31 cellular contexts compared by ENCODE assay signal in genomic region chr6:130683761-130684517, GRCh38.
DNase-seq lines count a peak whose midpoint lies in the region; ATAC-seq, FAIRE-seq and TF ChIP-seq lines count a peak whose summit lies in the region.
"Had no signal": no experiment of that assay in that cellular context is flagged by ENCODE, and none has a peak within 500 bp of the region (broad histone marks: within the 10 kb centered on the region; RNA-seq: fewer than 3 reads in every experiment).

No MANE protein-coding gene starts in this region.

- H3K9me3 ChIP-seq in HepG2 (ENCODE audit: low read length) (no peaks in the 10 kb centered on the region), right lobe of liver (no peaks in the 10 kb centered on the region), endothelial cell of umbilical vein (replicated peaks; ENCODE audit: control insufficient read depth, insufficient read depth, low read length) (no peaks in the 10 kb centered on the region), osteoblast (ENCODE audit: low read depth, low read length) (no peaks in the 10 kb centered on the region)
- H3K9me3 ChIP-seq: BE2C, MG63, SJCRH30 had no signal

- H3K36me3 ChIP-seq in HepG2 (replicated peaks in 1 of 2; ENCODE audit: control insufficient read depth in 1 of 2, insufficient read depth in 2 of 2, low read length in 2 of 2) (no peaks in the 10 kb centered on the region), right lobe of liver (no peaks in the 10 kb centered on the region), endothelial cell of umbilical vein (ENCODE audit: control insufficient read depth in 2 of 2, extremely low read depth in 1 of 2, insufficient read depth in 2 of 2, low read length in 2 of 2) (no peaks in the 10 kb centered on the region), osteoblast (ENCODE audit: insufficient read depth, low read length) (no peaks in the 10 kb centered on the region)
- H3K36me3 ChIP-seq: BE2C, MG63, SJCRH30 had no signal

- H2AFZ ChIP-seq in HepG2 (ENCODE audit: low read length): no peak overlapping the region
- H2AFZ ChIP-seq in endothelial cell of umbilical vein (ENCODE audit: low read depth, low read length): no peak overlapping the region
- peak overlapping the region; percentile 54 for H2AFZ ChIP-seq in osteoblast (ENCODE audit: low read length)
- H2AFZ ChIP-seq: GM23248, PC-9 had no signal

- FAIRE-seq in HepG2 (lab: Jason Lieb, UNC) (no peak), endothelial cell of umbilical vein (lab: Jason Lieb, UNC) (no peak)
- FAIRE-seq: GM12892, GM19239 had no signal

- no peaks in the 10 kb centered on the region for H3K9me1 ChIP-seq in endothelial cell of umbilical vein (replicated peaks; ENCODE audit: control insufficient read depth, extremely low read depth, insufficient read depth, low read length)

- dilution Hi-C loops in endothelial cell of umbilical vein (cut with MboI; ENCODE audit: extremely low pct_ligation_motif_present, low sequenced_read_pairs): no loop called here

- intact Hi-C loops in HepG2 (cut with micrococcal nuclease; ENCODE audit: unreplicated experiment) (no loop called here), right lobe of liver (cut with DNase I) (no loop called here), endothelial cell of umbilical vein (cut with micrococcal nuclease) (loop anchor here (5.0 kb wide), 1 partner anchor 317 kb away; the partner anchor contains the start of gene TMEM200A)

- ATAC-seq in HepG2 (no peak), right lobe of liver (no peak), HG03565 (IDR thresholded peaks at IDR 0.05; ENCODE audit: unreplicated experiment) (no peak), HG03135 (IDR thresholded peaks at IDR 0.05; ENCODE audit: unreplicated experiment) (no peak)
- ATAC-seq: HCT116, Right ventricle myocardium inferior, SK-N-SH treated with all-trans-retinoic acid at 6 μM for 48 hours had no signal

- H4K20me1 ChIP-seq in HepG2 (ENCODE audit: insufficient read depth, low read length) (no peaks in the 10 kb centered on the region), endothelial cell of umbilical vein (replicated peaks; ENCODE audit: control insufficient read depth, extremely low read depth, insufficient read depth, low read length) (no peaks in the 10 kb centered on the region), osteoblast (ENCODE audit: insufficient read depth, low read length) (no peaks in the 10 kb centered on the region)

- TF ChIP-seq CTCF in HepG2 (CRISPR knock-in tag; IDR thresholded peaks at IDR 0.05) (no peak), right lobe of liver (IDR thresholded peaks at IDR 0.05) (no peak), endothelial cell of umbilical vein (IDR thresholded peaks at IDR 0.05; ENCODE audit: extremely low read depth in 1 of 2, insufficient read depth in 1 of 2, low read depth in 1 of 2, low read length in 2 of 2) (no peak), osteoblast (IDR thresholded peaks at IDR 0.05; ENCODE audit: extremely low read depth, low read depth, low read length) (no peak)

- H3K27ac ChIP-seq in HepG2 (ENCODE audit: extremely low read length, insufficient read depth, low read length) (no peak overlapping the region), right lobe of liver (no peak overlapping the region), endothelial cell of umbilical vein (ENCODE audit: insufficient read depth, low read depth, low read length) (no peak overlapping the region), osteoblast (ENCODE audit: low read depth, low read length) (no peak overlapping the region)
- H3K27ac ChIP-seq: GM23248, PC-9, SJCRH30 had no signal

- POLR2A ChIA-PET in HepG2 (lab: Yijun Ruan, JAX) (no interaction called here), endothelial cell of umbilical vein (lab: Charles Lee) (no interaction called here)

- H3K27me3 ChIP-seq in HepG2 (ENCODE audit: control insufficient read depth in 1 of 2, insufficient read depth in 2 of 2, low read length in 2 of 2) (no peaks in the 10 kb centered on the region), right lobe of liver (no peaks in the 10 kb centered on the region), endothelial cell of umbilical vein (ENCODE audit: control insufficient read depth in 2 of 2, insufficient read depth in 2 of 2, low read length in 2 of 2) (no peaks in the 10 kb centered on the region), osteoblast (ENCODE audit: insufficient read depth, low read length) (no peaks in the 10 kb centered on the region)
- H3K27me3 ChIP-seq: BE2C, MG63, SJCRH30 had no signal

- TF ChIP-seq EP300 in HepG2 (IDR thresholded peaks at IDR 0.05; ENCODE audit: low read depth in 2 of 2, low read length in 2 of 2): no peak
- TF ChIP-seq EP300 in HepG2 (CRISPR knock-in tag; IDR thresholded peaks at IDR 0.05; ENCODE audit: borderline replicate concordance): no peak

- CTCF ChIA-PET in HepG2 (lab: Yijun Ruan, JAX; ENCODE audit: low intra/inter-chr PET ratio, low total read pairs) (no interaction called here), endothelial cell of umbilical vein (lab: Charles Lee) (interaction anchor here (1.0 to 1.9 kb wide), 3 partner anchors 10 to 14 kb away, joined by 3 to 6 read pairs (median 4); no protein-coding TSS in a partner anchor)

- in situ Hi-C loops in HepG2 (cut with HindIII; ENCODE audit: extremely low pct_ligation_motif_present, low pct_unique_long_range_greater_than_20kb): no loop called here

- TF ChIP-seq RAD21 in HepG2 (CRISPR knock-in tag; IDR thresholded peaks at IDR 0.05): no peak

- H3K4me3 ChIP-seq in HepG2 (replicated peaks in 1 of 3; ENCODE audit: insufficient read depth in 1 of 3, low read depth in 2 of 3, low read length in 3 of 3) (no peak overlapping the region), right lobe of liver (no peak overlapping the region), endothelial cell of umbilical vein (replicated peaks in 1 of 3; ENCODE audit: insufficient read depth in 1 of 3, low read depth in 1 of 3, low read length in 3 of 3) (no peak overlapping the region), osteoblast (ENCODE audit: insufficient read depth, low read length) (no peak overlapping the region)
- H3K4me3 ChIP-seq: GM23248, MG63, PC-9, SJCRH30 had no signal

- no peak for TF ChIP-seq POLR2A in HepG2 (IDR thresholded peaks at IDR 0.05; ENCODE audit: insufficient read depth in 1 of 2, low read depth in 2 of 2, low read length in 2 of 2)
- TF ChIP-seq POLR2A in right lobe of liver (IDR thresholded peaks at IDR 0.05): no peak
- no peak for TF ChIP-seq POLR2A in endothelial cell of umbilical vein (IDR thresholded peaks at IDR 0.05; ENCODE audit: low read depth, low read length)

- BruUV-seq in HepG2 (replicated peaks; lab: Mats Ljungman, UMichigan): no TSS peak
- BruUV-seq in endothelial cell of umbilical vein (replicated peaks; lab: Mats Ljungman, UMichigan): no TSS peak

- H3K4me1 ChIP-seq in HepG2 (ENCODE audit: insufficient read depth, low read length) (no peaks in the 10 kb centered on the region), right lobe of liver (peaks cover 0 to 2% (median 0%) of the 10 kb centered on the region in 4 donors), endothelial cell of umbilical vein (ENCODE audit: control insufficient read depth, extremely low read depth, insufficient read depth, low read length) (peaks cover 13% of the 10 kb centered on the region), osteoblast (ENCODE audit: insufficient read depth, low read length) (peaks cover 22% of the 10 kb centered on the region)
- H3K4me1 ChIP-seq: BE2C had no signal

- 42% methylated on average over 6 of the region's 7 CpGs for WGBS in HepG2 (ENCODE audit: low lambda C conversion rate)
- WGBS in right lobe of liver (ENCODE audit: insufficient coverage, low coverage, low lambda C conversion rate, missing lambda C conversion rate): 54% methylated on average over 7 of the region's 7 CpGs

- DNase-seq in HepG2 (ENCODE audit: low spot score): no peak
- DNase-seq in right lobe of liver: no peak
- peak; percentile 75 for DNase-seq in endothelial cell of umbilical vein (ENCODE audit: low read depth, low spot score)
- no peak for DNase-seq in osteoblast (ENCODE audit: insufficient read length, low spot score, missing footprints)
- no peak for DNase-seq in amygdala (lab: John Stamatoyannopoulos, UW)
- no peak for DNase-seq in NCI-H1105 treated with DMSO at 0.1 percent for 48 hours (lab: John Stamatoyannopoulos, UW)
- DNase-seq: 8988T; ACHN; BE2C; CD8-positive, alpha-beta memory T cell; DMS 273 treated with DMSO at 0.1 percent for 48 hours; DMS79 treated with DMSO at 0.1 percent for 48 hours; GM23248; KG1; MG63; NCI-H1417; NCI-H1694; NCI-H2029 treated with DMSO at 0.1 percent for 48 hours; NCI-H446 treated with DMSO at 0.1 percent for 48 hours; NCI-H526; NCI-H82; NK-92 treated with Interleukin-12 subunit alpha and Interleukin-12 subunit beta, amount 100 ng/mL, for 24 hours; PC-9; SJCRH30 had no signal

- H3K4me2 ChIP-seq in HepG2 (ENCODE audit: low read depth, low read length): no peak overlapping the region
- H3K4me2 ChIP-seq in endothelial cell of umbilical vein (ENCODE audit: insufficient read depth, low read length): no peak overlapping the region
- no peak overlapping the region for H3K4me2 ChIP-seq in osteoblast (ENCODE audit: insufficient read depth, low read length)
- H3K4me2 ChIP-seq: PC-9 had no signal

- H3K9ac ChIP-seq in HepG2 (ENCODE audit: insufficient read depth, low read depth, low read length): no peak overlapping the region
- no peak overlapping the region for H3K9ac ChIP-seq in endothelial cell of umbilical vein (replicated peaks; ENCODE audit: extremely low read depth, insufficient read depth, low read length)
- H3K9ac ChIP-seq: GM23248 had no signal

- H3K79me2 ChIP-seq in HepG2 (ENCODE audit: insufficient read depth, low read length) (no peaks in the 10 kb centered on the region), endothelial cell of umbilical vein (ENCODE audit: control insufficient read depth, insufficient read depth, low read length) (no peaks in the 10 kb centered on the region), osteoblast (ENCODE audit: insufficient read depth, low read length) (no peaks in the 10 kb centered on the region)

TF ChIP-seq in endothelial cell of umbilical vein, 7 proteins besides CTCF, POLR2A, EP300 and RAD21:
- TF ChIP-seq MYC (IDR thresholded peaks at IDR 0.05; ENCODE audit: low read depth, low read length) (no peak), MAX (IDR thresholded peaks at IDR 0.05; ENCODE audit: insufficient read depth, insufficient read length) (peak; percentile 54)
